ENCODE assay signal across 10 cellular contexts in genomic region chr17:40330850-40331470, GRCh38. TPM values are rescaled to one million over a fixed set of nuclear protein-coding genes. Genes with fewer than 3 reads are reported as not detected.
A peak's percentile ranks its signal among the peaks of the same experiment; 100 is the strongest.
DNase-seq lines count a peak whose midpoint lies in the region; ATAC-seq and TF ChIP-seq lines count a peak whose summit lies in the region.
"Had no signal": no experiment of that assay in that cellular context is flagged by ENCODE, and none has a peak within 500 bp of the region (broad histone marks: within the 10 kb centered on the region; RNA-seq: fewer than 3 reads in every experiment).

No MANE protein-coding gene starts in this region.

- no peaks in the 10 kb centered on the region for H3K27me3 ChIP-seq in uterus
- H3K27me3 ChIP-seq: SJSA1 had no signal

- H3K4me1 ChIP-seq in uterus, result peaks cover 40 to 72% of the 10 kb centered on the region in 2 donors

- H3K4me1 Mint-ChIP-seq in activated naive CD4-positive, alpha-beta T cell treated with anti-CD3 and anti-CD28 coated beads, Interleukin-2, amount 50 U/mL, for 24 hours, result peaks cover 86% of the 10 kb centered on the region
- H3K4me1 Mint-ChIP-seq in chondrocyte (ENCODE audit: low read depth), result peaks cover 83% of the 10 kb centered on the region
- H3K4me1 Mint-ChIP-seq in naive thymus-derived CD8-positive, alpha-beta T cell, result peaks cover 48 to 91% (median 87%) of the 10 kb centered on the region in 4 donors

- no peaks in the 10 kb centered on the region for H3K9me3 Mint-ChIP-seq in activated naive CD4-positive, alpha-beta T cell treated with anti-CD3 and anti-CD28 coated beads, Interleukin-2, amount 50 U/mL, for 24 hours
- no peaks in the 10 kb centered on the region for H3K9me3 Mint-ChIP-seq in chondrocyte (ENCODE audit: low read depth)
- no peaks in the 10 kb centered on the region for H3K9me3 Mint-ChIP-seq in naive thymus-derived CD8-positive, alpha-beta T cell

- no peaks in the 10 kb centered on the region for H3K36me3 ChIP-seq in uterus

- no peaks in the 10 kb centered on the region for H3K9me3 ChIP-seq in uterus
- H3K9me3 ChIP-seq: SJSA1 had no signal

- TF ChIP-seq CTCF in chondrocyte (IDR thresholded peaks at IDR 0.05) (no peak), uterus (IDR thresholded peaks at IDR 0.05) (no peak)

- DNase-seq in activated naive CD4-positive, alpha-beta T cell treated with anti-CD3 and anti-CD28 coated beads, Interleukin-2, amount 50 U/mL, for 16 hours, result no peak
- DNase-seq in chondrocyte (ENCODE audit: low spot score) (no peak), uterus (peak in 1 of 2 donors; percentile 24), NCI-H774 (lab: John Stamatoyannopoulos, UW) (no peak), T-helper 9 cell (no peak)
- DNase-seq in naive thymus-derived CD8-positive, alpha-beta T cell, result no peak

- peaks cover 12% of the 10 kb centered on the region for H3K36me3 Mint-ChIP-seq in activated naive CD4-positive, alpha-beta T cell treated with anti-CD3 and anti-CD28 coated beads, Interleukin-2, amount 50 U/mL, for 24 hours
- peaks cover 5% of the 10 kb centered on the region for H3K36me3 Mint-ChIP-seq in chondrocyte (ENCODE audit: low read depth)
- peaks cover 0 to 31% (median 1%) of the 10 kb centered on the region in 3 donors for H3K36me3 Mint-ChIP-seq in naive thymus-derived CD8-positive, alpha-beta T cell

- peak overlapping the region; percentile 65 for H3K27ac Mint-ChIP-seq in activated naive CD4-positive, alpha-beta T cell treated with anti-CD3 and anti-CD28 coated beads, Interleukin-2, amount 50 U/mL, for 24 hours
- peak overlapping the region; percentile 89 for H3K27ac Mint-ChIP-seq in chondrocyte (ENCODE audit: unreplicated experiment)
- H3K27ac Mint-ChIP-seq in naive thymus-derived CD8-positive, alpha-beta T cell, result peak overlapping the region; percentile 71 to 95 (median 87)

- intact Hi-C loops in uterus (cut with DNase I; ENCODE audit: low total_unique reads), result no loop called here

- no peaks in the 10 kb centered on the region for H3K27me3 Mint-ChIP-seq in activated naive CD4-positive, alpha-beta T cell treated with anti-CD3 and anti-CD28 coated beads, Interleukin-2, amount 50 U/mL, for 24 hours
- H3K27me3 Mint-ChIP-seq in chondrocyte (ENCODE audit: low read depth), result no peaks in the 10 kb centered on the region
- no peaks in the 10 kb centered on the region for H3K27me3 Mint-ChIP-seq in naive thymus-derived CD8-positive, alpha-beta T cell

- POLR2A ChIA-PET in naive thymus-derived CD8-positive, alpha-beta T cell (lab: Charles Lee), result interaction anchor here (0.5 to 23.1 kb wide), 5 partner anchors 13 to 222 kb away, joined by 3 to 458 read pairs (median 7); partner anchors contain the start of gene RARA

- no peak overlapping the region for H3K4me3 ChIP-seq in uterus
- H3K4me3 ChIP-seq: SJSA1 had no signal

- peak overlapping the region; percentile 59 for H3K4me3 Mint-ChIP-seq in activated naive CD4-positive, alpha-beta T cell treated with anti-CD3 and anti-CD28 coated beads, Interleukin-2, amount 50 U/mL, for 24 hours
- H3K4me3 Mint-ChIP-seq in chondrocyte (ENCODE audit: unreplicated experiment), result no peak overlapping the region
- H3K4me3 Mint-ChIP-seq in naive thymus-derived CD8-positive, alpha-beta T cell, result peak overlapping the region in 9 of 10 donors; percentile 45 to 83 (median 70)

- no peak for ATAC-seq in naive thymus-derived CD8-positive, alpha-beta T cell
- no peak for ATAC-seq in HG02840 (IDR thresholded peaks at IDR 0.05; ENCODE audit: low FRiP score, unreplicated experiment)

- H3K27ac ChIP-seq in uterus, result peak overlapping the region; percentile 74 to 83
- H3K27ac ChIP-seq: SJSA1 had no signal

- no peak for TF ChIP-seq POLR2A in uterus (IDR thresholded peaks at IDR 0.05)

RNA-seq across cellular contexts. Expression of gene RARA, which starts 22.0 kb away (rescaled TPM):
- total RNA-seq in chondrocyte (59.2 to 65.7 TPM (median 61.2 TPM) in 3 replicates), uterus (10 to 100 TPM; 18.9 to 80.5 (median 46.3) TPM)
- total RNA-seq in naive thymus-derived CD8-positive, alpha-beta T cell, result 10 to 100 TPM; 39.2 to 39.9 TPM
- 10 to 100 TPM in 1 of 3 donors, 1 to 10 TPM in 2; 7.2 to 12.4 (median 9.0) TPM for polyA plus RNA-seq in naive thymus-derived CD8-positive, alpha-beta T cell

RNA-seq across cellular contexts. Expression of gene GJD3, which starts 33.6 kb away (rescaled TPM):
- 0.32 to 0.41 TPM in 2 of 3 replicates, not detected in the other for total RNA-seq in chondrocyte
- not detected for total RNA-seq in naive thymus-derived CD8-positive, alpha-beta T cell
- not detected for polyA plus RNA-seq in naive thymus-derived CD8-positive, alpha-beta T cell
- total RNA-seq in uterus, result 1 to 10 TPM in 1 of 4 donors, under 1 TPM in 1, not detected in 2; 0.83 to 3.8 TPM
- total RNA-seq: SJSA1 had no signal
- polyA plus RNA-seq: keratinocyte had no signal

RNA-seq across cellular contexts. Expression of gene CDC6, which starts 43.3 kb away (rescaled TPM):
- total RNA-seq in chondrocyte (8.5 to 33.1 TPM (median 9.9 TPM) in 3 replicates), uterus (10 to 100 TPM in 1 of 4 donors, under 1 TPM in 1, not detected in 2; 0.88 to 11.3 TPM)
- total RNA-seq in naive thymus-derived CD8-positive, alpha-beta T cell, result 1 to 10 TPM; 1.5 to 1.6 TPM
- polyA plus RNA-seq in naive thymus-derived CD8-positive, alpha-beta T cell, result under 1 TPM in 1 of 3 donors, not detected in 2; 0.08 TPM
